19 cellular contexts compared by ENCODE assay signal in genomic region chr2:99380376-99381010, GRCh38. TPM values are rescaled to one million over a fixed set of nuclear protein-coding genes. Genes with fewer than 3 reads are reported as not detected.
A peak's percentile ranks its signal among the peaks of the same experiment; 100 is the strongest.
DNase-seq lines count a peak whose midpoint lies in the region; ATAC-seq, FAIRE-seq and TF ChIP-seq lines count a peak whose summit lies in the region.
"Had no signal": no experiment of that assay in that cellular context is flagged by ENCODE, and none has a peak within 500 bp of the region (broad histone marks: within the 10 kb centered on the region; RNA-seq: fewer than 3 reads in every experiment).

No MANE protein-coding gene starts in this region.

- peak; percentile 88 for ATAC-seq in HG02981 (IDR thresholded peaks at IDR 0.05; ENCODE audit: unreplicated experiment)
- ATAC-seq: left ventricle myocardium superior had no signal

- H3K4me3 ChIP-seq in epithelial cell of proximal tubule (ENCODE audit: low read depth, low read length), result no peak overlapping the region
- H3K4me3 ChIP-seq: ascending aorta, BLaER1, dorsolateral prefrontal cortex, sigmoid colon, vagina had no signal

- DNase-seq in GM04503 (ENCODE audit: low read depth) (peak; percentile 31), GM19239 (ENCODE audit: insufficient read length, low spot score) (no peak), epithelial cell of proximal tubule (ENCODE audit: low read depth) (peak; percentile 56), pons (ENCODE audit: low spot score) (no peak), amniotic stem cell (lab: John Stamatoyannopoulos, UW) (no peak), NCI-H1417 (lab: John Stamatoyannopoulos, UW) (no peak)
- DNase-seq in effector CD8-positive, alpha-beta T cell (lab: John Stamatoyannopoulos, UW), result no peak
- DNase-seq: activated CD4-positive, alpha-beta T cell treated with anti-CD3 and anti-CD28 coated beads for 48 hours; dorsolateral prefrontal cortex; hypothalamus; left ventricle myocardium superior; NCI-H2081; NCI-H82; sigmoid colon; stimulated activated naive CD4-positive, alpha-beta T cell had no signal

- no peak for TF ChIP-seq CTCF in epithelial cell of proximal tubule (conservative IDR thresholded peaks at IDR 0.05; ENCODE audit: low read depth, low read length)

- FAIRE-seq in GM19239 (lab: Jason Lieb, UNC), result peak; percentile 85

RNA-seq across cellular contexts. Expression of gene EIF5B, which starts 43.3 kb away (rescaled TPM):
- total RNA-seq in epithelial cell of proximal tubule, result 20.8 and 26.6 TPM in 2 replicates

RNA-seq across cellular contexts. Expression of gene TXNDC9, which starts 44.4 kb away (rescaled TPM):
- 53.6 and 73.6 TPM in 2 replicates for total RNA-seq in epithelial cell of proximal tubule

Comparison
In these comparisons a context has a peak if more than half of its experiments do, and no peak if none do; other contexts are left out.
1. DNase-seq: peak in GM04503 (single experiment) and epithelial cell of proximal tubule (single experiment); none in GM19239 (single experiment), effector CD8-positive, alpha-beta T cell (single experiment), pons (single experiment), amniotic stem cell (single experiment) and NCI-H1417 (0 of 3).